In genomic region chr3:197801801-197802504, GRCh38 we compare ENCODE assay signal across 8 cellular contexts. TPM values are rescaled to one million over a fixed set of nuclear protein-coding genes. Genes with fewer than 3 reads are reported as not detected.
DNase-seq lines count a peak whose midpoint lies in the region; ATAC-seq and TF ChIP-seq lines count a peak whose summit lies in the region.

No MANE protein-coding gene starts in this region.

- DNase-seq in heart right ventricle (no peak), Right ventricle myocardium superior (no peak), Karpas-422 (peak; percentile 83), memory B cell (ENCODE audit: low spot score in 2 of 2) (peak; percentile 32 to 43), substantia nigra (lab: John Stamatoyannopoulos, UW) (no peak)
- DNase-seq in activated T-helper 2 cell treated with anti-CD3 and anti-CD28 coated beads, Interferon-gamma antibody, Interleukin-2, Interleukin-4, amounts not matched to agents 10 μg/mL and 5 μg/mL and 100 μg/mL, durations not matched to agents 14 hours and 24 hours and 36 hours (ENCODE audit: low spot score), result no peak

- H3K79me2 ChIP-seq in Karpas-422 (ENCODE audit: low read length), result peaks cover 100% of the 10 kb centered on the region

- H3K9ac ChIP-seq in Karpas-422 (ENCODE audit: low read length), result no peak overlapping the region

- ATAC-seq in heart right ventricle (peak in 1 of 8 donors; percentile 44), Right ventricle myocardium superior (ENCODE audit: poor library complexity) (no peak), memory B cell (ENCODE audit: low read depth) (peak; percentile 65), HG03139 (IDR thresholded peaks at IDR 0.05; ENCODE audit: unreplicated experiment) (no peak), HG02973 (IDR thresholded peaks at IDR 0.05; ENCODE audit: unreplicated experiment) (no peak)

- H3K4me1 Mint-ChIP-seq in activated T-helper 2 cell treated with anti-CD3 and anti-CD28 coated beads, Interferon-gamma antibody, Interleukin-2, Interleukin-4, amounts not matched to agents 10 μg/mL and 5 μg/mL and 100 μg/mL, durations not matched to agents 14 hours and 24 hours and 36 hours (ENCODE audit: low read depth), result peaks cover 38% of the 10 kb centered on the region
- peaks cover 36% of the 10 kb centered on the region for H3K4me1 Mint-ChIP-seq in memory B cell

- no peaks in the 10 kb centered on the region for H3K27me3 Mint-ChIP-seq in activated T-helper 2 cell treated with anti-CD3 and anti-CD28 coated beads, Interferon-gamma antibody, Interleukin-2, Interleukin-4, amounts not matched to agents 10 μg/mL and 5 μg/mL and 100 μg/mL, durations not matched to agents 14 hours and 24 hours and 36 hours (ENCODE audit: low read depth)
- no peaks in the 10 kb centered on the region for H3K27me3 Mint-ChIP-seq in memory B cell

- H3K4me2 ChIP-seq in Karpas-422 (ENCODE audit: low read depth, low read length, poor library complexity, severe bottlenecking), result peak overlapping the region; percentile 25

- H3K9me3 Mint-ChIP-seq in activated T-helper 2 cell treated with anti-CD3 and anti-CD28 coated beads, Interferon-gamma antibody, Interleukin-2, Interleukin-4, amounts not matched to agents 10 μg/mL and 5 μg/mL and 100 μg/mL, durations not matched to agents 14 hours and 24 hours and 36 hours, result no peaks in the 10 kb centered on the region
- H3K9me3 Mint-ChIP-seq in memory B cell, result no peaks in the 10 kb centered on the region

- WGBS in heart right ventricle, 2 donors, result 65% methylated on average over 3 of the region's 3 CpGs

- peak overlapping the region; percentile 23 for H3K27ac Mint-ChIP-seq in activated T-helper 2 cell treated with anti-CD3 and anti-CD28 coated beads, Interferon-gamma antibody, Interleukin-2, Interleukin-4, amounts not matched to agents 10 μg/mL and 5 μg/mL and 100 μg/mL, durations not matched to agents 14 hours and 24 hours and 36 hours
- H3K27ac Mint-ChIP-seq in memory B cell, result peak overlapping the region; percentile 40

- H4K20me1 ChIP-seq in Karpas-422 (ENCODE audit: insufficient read depth, low read depth, low read length), result peaks cover 19% of the 10 kb centered on the region; the same call in 1 of the 2 replicates

- no peaks in the 10 kb centered on the region for H3K9me3 ChIP-seq in heart right ventricle
- H3K9me3 ChIP-seq in Karpas-422 (ENCODE audit: low read length), result no peaks in the 10 kb centered on the region

- TF ChIP-seq CTCF in heart right ventricle (IDR thresholded peaks at IDR 0.05), result peak in 6 of 9 donors; percentile 16 to 44 (median 30)

- intact Hi-C loops in heart right ventricle (cut with DNase I), result no loop called here
- intact Hi-C loops in Right ventricle myocardium superior (cut with DNase I), result no loop called here
- intact Hi-C loops in activated T-helper 2 cell treated with anti-CD3 and anti-CD28 coated beads, Interferon-gamma antibody, Interleukin-2, Interleukin-4, amounts not matched to agents 10 μg/mL and 5 μg/mL and 100 μg/mL, durations not matched to agents 14 hours and 24 hours and 36 hours (cut with micrococcal nuclease), result loop anchor here (1.0 to 10.0 kb wide), 3 partner anchors 9 to 207 kb away; no protein-coding TSS in a partner anchor

- peaks cover 6% of the 10 kb centered on the region for H3K36me3 Mint-ChIP-seq in activated T-helper 2 cell treated with anti-CD3 and anti-CD28 coated beads, Interferon-gamma antibody, Interleukin-2, Interleukin-4, amounts not matched to agents 10 μg/mL and 5 μg/mL and 100 μg/mL, durations not matched to agents 14 hours and 24 hours and 36 hours (ENCODE audit: low read depth)
- H3K36me3 Mint-ChIP-seq in memory B cell, result peaks cover 2% of the 10 kb centered on the region

- H3K27ac ChIP-seq in heart right ventricle (no peak overlapping the region), Karpas-422 (ENCODE audit: low read length) (peak overlapping the region; percentile 58), substantia nigra (ENCODE audit: low read depth, low read length, poor library complexity, severe bottlenecking) (no peak overlapping the region)

- H2AFZ ChIP-seq in Karpas-422 (ENCODE audit: low read length), result no peak overlapping the region

- H3K4me1 ChIP-seq in heart right ventricle, result peaks cover 7 to 52% (median 27%) of the 10 kb centered on the region in 9 donors
- H3K4me1 ChIP-seq in Karpas-422 (ENCODE audit: low read length), result peaks cover 51% of the 10 kb centered on the region

- no peaks in the 10 kb centered on the region for H3K9me2 ChIP-seq in Karpas-422 (replicated peaks; ENCODE audit: insufficient read depth, low read length)

- no peaks in the 10 kb centered on the region for H3K27me3 ChIP-seq in heart right ventricle
- H3K27me3 ChIP-seq in Karpas-422 (ENCODE audit: low read length), result no peaks in the 10 kb centered on the region

- H3K4me3 Mint-ChIP-seq in activated T-helper 2 cell treated with anti-CD3 and anti-CD28 coated beads, Interferon-gamma antibody, Interleukin-2, Interleukin-4, amounts not matched to agents 10 μg/mL and 5 μg/mL and 100 μg/mL, durations not matched to agents 14 hours and 24 hours and 36 hours (ENCODE audit: low read depth), result no peak overlapping the region
- no peak overlapping the region for H3K4me3 Mint-ChIP-seq in memory B cell

- H3K4me3 ChIP-seq in heart right ventricle (no peak overlapping the region), Karpas-422 (ENCODE audit: low read length) (no peak overlapping the region)

- no peaks in the 10 kb centered on the region for H3K36me3 ChIP-seq in heart right ventricle
- no peaks in the 10 kb centered on the region for H3K36me3 ChIP-seq in Karpas-422 (ENCODE audit: insufficient read depth, low read length)

RNA-seq across cellular contexts. Expression of gene LRCH3, which starts 10.9 kb away (rescaled TPM):
- total RNA-seq in heart right ventricle, result 10 to 100 TPM; 21.5 to 33.2 (median 28.0) TPM
- polyA plus RNA-seq in heart right ventricle, result 10 to 100 TPM in 1 of 2 donors, 1 to 10 TPM in 1; 7.1 to 12.1 TPM
- total RNA-seq in Right ventricle myocardium superior, result 18.0 TPM
- total RNA-seq in Karpas-422 (2014; rRNA removed; shearing (Covaris generic); ENCODE audit: low replicate concordance), result 107 and 164 TPM in 2 replicates
- total RNA-seq in activated T-helper 2 cell treated with anti-CD3 and anti-CD28 coated beads, Interferon-gamma antibody, Interleukin-2, Interleukin-4, amounts not matched to agents 10 μg/mL and 5 μg/mL and 100 μg/mL, durations not matched to agents 14 hours and 24 hours and 36 hours, result 57.0 and 64.1 TPM in 2 replicates

RNA-seq across cellular contexts. Expression of gene FYTTD1, which starts 52.3 kb away (rescaled TPM):
- 100 to 1,000 TPM in 1 of 10 donors, 10 to 100 TPM in 9; 63.5 to 111 (median 82.4) TPM for total RNA-seq in heart right ventricle
- 10 to 100 TPM; 16.5 to 17.9 TPM for polyA plus RNA-seq in heart right ventricle
- total RNA-seq in Right ventricle myocardium superior, result 66.9 TPM
- total RNA-seq in Karpas-422 (2014; rRNA removed; shearing (Covaris generic); ENCODE audit: low replicate concordance), result 145 and 204 TPM in 2 replicates
- total RNA-seq in activated T-helper 2 cell treated with anti-CD3 and anti-CD28 coated beads, Interferon-gamma antibody, Interleukin-2, Interleukin-4, amounts not matched to agents 10 μg/mL and 5 μg/mL and 100 μg/mL, durations not matched to agents 14 hours and 24 hours and 36 hours, result 57.5 and 63.0 TPM in 2 replicates

Comparison
In these comparisons a context has a peak if more than half of its experiments do, and no peak if none do; other contexts are left out.
1. DNase-seq: peak in Karpas-422 (single experiment) and memory B cell (2 of 2); none in heart right ventricle (0 of 2), Right ventricle myocardium superior (single experiment), activated T-helper 2 cell treated with anti-CD3 and anti-CD28 coated beads, Interferon-gamma antibody, Interleukin-2, Interleukin-4, amounts not matched to agents 10 μg/mL and 5 μg/mL and 100 μg/mL, durations not matched to agents 14 hours and 24 hours and 36 hours (single experiment) and substantia nigra (0 of 49).